In the genomic region with DNA sequence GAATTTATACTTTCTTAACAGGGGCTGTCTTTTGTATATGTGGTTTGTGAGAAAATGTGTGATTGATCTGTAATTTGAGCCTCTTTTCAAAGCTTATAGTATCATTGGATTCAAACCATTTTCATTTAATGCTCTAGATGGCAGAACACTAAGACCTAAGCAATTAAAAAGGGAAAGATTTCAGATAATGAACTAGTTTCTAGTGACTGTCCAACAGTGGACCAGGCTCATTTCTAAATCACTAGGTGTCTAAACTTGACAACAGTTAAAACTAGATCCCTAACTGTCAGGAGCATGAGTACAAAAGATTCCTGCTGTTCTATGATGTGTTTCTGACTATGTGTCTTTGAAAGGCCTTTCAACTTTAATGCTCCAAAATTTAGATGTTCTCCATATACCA, we compare ENCODE assay signal across 9 cellular contexts. TPM values are rescaled to one million over a fixed set of nuclear protein-coding genes. Genes with fewer than 3 reads are reported as not detected.
A peak's percentile ranks its signal among the peaks of the same experiment; 100 is the strongest.
DNase-seq lines count a peak whose midpoint lies in the region; ATAC-seq and TF ChIP-seq lines count a peak whose summit lies in the region.
"Had no signal": no experiment of that assay in that cellular context is flagged by ENCODE, and none has a peak within 500 bp of the region (broad histone marks: within the 10 kb centered on the region; RNA-seq: fewer than 3 reads in every experiment).

No MANE protein-coding gene starts in this region.

- H3K4me3 ChIP-seq in OCI-LY3 (ENCODE audit: low read length): peak overlapping the region; percentile 59
- H3K4me3 ChIP-seq in esophagus muscularis mucosa: peak overlapping the region; percentile 20 to 33 (median 25)
- H3K4me3 ChIP-seq: A549 had no signal

- peaks cover 19% of the 10 kb centered on the region for H3K79me2 ChIP-seq in OCI-LY3 (ENCODE audit: low read length)

- H3K27me3 ChIP-seq in OCI-LY3 (ENCODE audit: low read depth, low read length) (no peaks in the 10 kb centered on the region), esophagus muscularis mucosa (no peaks in the 10 kb centered on the region)

- H3K27ac Mint-ChIP-seq in stimulated activated effector memory CD8-positive, alpha-beta T cell treated with anti-CD3 and anti-CD28 coated beads, Interleukin-12 subunit alpha, Interleukin-12 subunit beta, amount 100 ng/mL, for 72 hours: peak overlapping the region; percentile 98

- H3K9ac ChIP-seq in OCI-LY3 (ENCODE audit: low read length): peak overlapping the region; percentile 59

- TF ChIP-seq CTCF in OCI-LY3 (IDR thresholded peaks at IDR 0.05; ENCODE audit: low read depth, low read length): peak; percentile 28
- no peak for TF ChIP-seq CTCF in esophagus muscularis mucosa (IDR thresholded peaks at IDR 0.05)

- no peak for TF ChIP-seq EP300 in esophagus muscularis mucosa (IDR thresholded peaks at IDR 0.05)

- H3K4me1 ChIP-seq in OCI-LY3 (ENCODE audit: low read length) (peaks cover 47% of the 10 kb centered on the region), esophagus muscularis mucosa (peaks cover 11 to 34% (median 30%) of the 10 kb centered on the region in 4 donors)
- H3K4me1 ChIP-seq: A549 had no signal

- intact Hi-C loops in esophagus muscularis mucosa (cut with DNase I): loop anchor here (5.0 kb wide), 2 partner anchors 36 to 64 kb away; no protein-coding TSS in a partner anchor

- peak; percentile 6 for DNase-seq in NOMO-1 treated with DMSO at 0.1 percent for 48 hours (lab: John Stamatoyannopoulos, UW; ENCODE audit: unreplicated experiment)
- DNase-seq in NOMO-1 treated with dmso at 0.1 percent for 144 hours (lab: John Stamatoyannopoulos, UW; ENCODE audit: unreplicated experiment): no peak
- no peak for DNase-seq in esophagus muscularis mucosa (ENCODE audit: extremely low spot score)
- peak in 1 of 2 donors; percentile 23 for DNase-seq in stimulated activated effector memory CD8-positive, alpha-beta T cell treated with anti-CD3 and anti-CD28 coated beads, Interleukin-12 subunit alpha, Interleukin-12 subunit beta, amount 100 ng/mL, for 72 hours (ENCODE audit: low spot score in 2 of 2)
- no peak for DNase-seq in NCI-H1417 treated with DMSO at 0.1 percent for 48 hours (lab: John Stamatoyannopoulos, UW)

- H3K27ac ChIP-seq in OCI-LY3 (ENCODE audit: low read length): peak overlapping the region; percentile 83
- H3K27ac ChIP-seq in esophagus muscularis mucosa (replicated peaks in 1 of 4): peak overlapping the region; percentile 43 to 79 (median 70)
- H3K27ac ChIP-seq: A549 had no signal

- peaks cover 68% of the 10 kb centered on the region for H3K4me1 Mint-ChIP-seq in stimulated activated effector memory CD8-positive, alpha-beta T cell treated with anti-CD3 and anti-CD28 coated beads, Interleukin-12 subunit alpha, Interleukin-12 subunit beta, amount 100 ng/mL, for 72 hours

- no peaks in the 10 kb centered on the region for H3K9me3 Mint-ChIP-seq in stimulated activated effector memory CD8-positive, alpha-beta T cell treated with anti-CD3 and anti-CD28 coated beads, Interleukin-12 subunit alpha, Interleukin-12 subunit beta, amount 100 ng/mL, for 72 hours

- no peak for TF ChIP-seq POLR2A in esophagus muscularis mucosa (IDR thresholded peaks at IDR 0.05; ENCODE audit: low read depth)

- no peak overlapping the region; the same call in 1 of the 2 replicates for H2AFZ ChIP-seq in OCI-LY3 (ENCODE audit: low read depth, low read length)

- H4K20me1 ChIP-seq in OCI-LY3 (ENCODE audit: insufficient read depth, low read length): no peaks in the 10 kb centered on the region

- H3K36me3 ChIP-seq in OCI-LY3 (replicated peaks; ENCODE audit: low read depth, low read length) (no peaks in the 10 kb centered on the region), esophagus muscularis mucosa (no peaks in the 10 kb centered on the region)

- H3K4me2 ChIP-seq in OCI-LY3 (ENCODE audit: low read length): peak overlapping the region; percentile 71
- H3K4me2 ChIP-seq: A549 had no signal

- no peak for ATAC-seq in stimulated activated effector memory CD8-positive, alpha-beta T cell treated with anti-CD3 and anti-CD28 coated beads, Interleukin-12 subunit alpha, Interleukin-12 subunit beta, amount 100 ng/mL, for 72 hours
- ATAC-seq in HG02884 (IDR thresholded peaks at IDR 0.05; ENCODE audit: unreplicated experiment): no peak
- ATAC-seq in HG03039 (IDR thresholded peaks at IDR 0.05; ENCODE audit: unreplicated experiment): no peak

- no peaks in the 10 kb centered on the region for H3K9me3 ChIP-seq in OCI-LY3 (ENCODE audit: insufficient read depth, low read length)
- no peaks in the 10 kb centered on the region for H3K9me3 ChIP-seq in esophagus muscularis mucosa
- H3K9me3 ChIP-seq: A549 had no signal

- H3K4me3 Mint-ChIP-seq in stimulated activated effector memory CD8-positive, alpha-beta T cell treated with anti-CD3 and anti-CD28 coated beads, Interleukin-12 subunit alpha, Interleukin-12 subunit beta, amount 100 ng/mL, for 72 hours: peak overlapping the region; percentile 82

- peaks cover 44% of the 10 kb centered on the region for H3K36me3 Mint-ChIP-seq in stimulated activated effector memory CD8-positive, alpha-beta T cell treated with anti-CD3 and anti-CD28 coated beads, Interleukin-12 subunit alpha, Interleukin-12 subunit beta, amount 100 ng/mL, for 72 hours

RNA-seq across cellular contexts. Expression of a gene that starts 54.6 kb away (rescaled TPM):
- total RNA-seq in esophagus muscularis mucosa: 10 to 100 TPM; 41.4 to 76.6 (median 48.1) TPM
